Comparison of ENCODE assay signal across 3 cellular contexts in the genomic region with DNA sequence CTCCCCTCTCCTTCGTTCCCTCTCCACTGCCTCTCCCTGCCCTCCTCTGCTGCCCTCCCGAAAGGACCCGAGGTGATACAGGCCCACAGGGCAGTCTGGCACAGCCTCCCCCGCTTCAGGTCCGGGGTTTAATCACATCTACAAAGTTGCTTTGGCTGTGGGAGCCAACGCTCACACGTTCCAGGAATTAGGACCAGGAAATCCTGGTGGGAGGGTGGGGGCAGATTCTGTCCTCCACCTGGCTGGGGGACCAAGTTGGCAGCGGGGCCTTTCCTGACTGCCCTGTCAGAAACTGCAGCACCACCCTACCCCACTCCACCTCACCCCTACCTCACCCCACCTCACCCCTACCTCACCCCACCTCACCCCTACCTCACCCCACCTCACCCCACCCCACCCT.
TF ChIP-seq lines count a peak whose summit lies in the region.

No MANE protein-coding gene starts in this region.

TF ChIP-seq in SK-N-SH, 30 proteins besides CTCF, POLR2A, EP300 and RAD21 (continues in another document):
- TF ChIP-seq, protein P1, sequence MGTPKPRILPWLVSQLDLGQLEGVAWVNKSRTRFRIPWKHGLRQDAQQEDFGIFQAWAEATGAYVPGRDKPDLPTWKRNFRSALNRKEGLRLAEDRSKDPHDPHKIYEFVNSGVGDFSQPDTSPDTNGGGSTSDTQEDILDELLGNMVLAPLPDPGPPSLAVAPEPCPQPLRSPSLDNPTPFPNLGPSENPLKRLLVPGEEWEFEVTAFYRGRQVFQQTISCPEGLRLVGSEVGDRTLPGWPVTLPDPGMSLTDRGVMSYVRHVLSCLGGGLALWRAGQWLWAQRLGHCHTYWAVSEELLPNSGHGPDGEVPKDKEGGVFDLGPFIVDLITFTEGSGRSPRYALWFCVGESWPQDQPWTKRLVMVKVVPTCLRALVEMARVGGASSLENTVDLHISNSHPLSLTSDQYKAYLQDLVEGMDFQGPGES (IDR thresholded peaks at IDR 0.05; ENCODE audit: low read depth, low read length), result no peak
- TF ChIP-seq SMC3 (IDR thresholded peaks at IDR 0.05; ENCODE audit: low read depth, low read length) (no peak), SIN3A (IDR thresholded peaks at IDR 0.05; ENCODE audit: borderline replicate concordance, low read depth, low read length) (no peak), FOXM1 (IDR thresholded peaks at IDR 0.05; ENCODE audit: low read depth) (no peak), TEAD4 (IDR thresholded peaks at IDR 0.05; ENCODE audit: borderline replicate concordance, insufficient read depth) (no peak), GABPA (IDR thresholded peaks at IDR 0.05; ENCODE audit: low read depth) (no peak)
- TF ChIP-seq, protein P2, sequence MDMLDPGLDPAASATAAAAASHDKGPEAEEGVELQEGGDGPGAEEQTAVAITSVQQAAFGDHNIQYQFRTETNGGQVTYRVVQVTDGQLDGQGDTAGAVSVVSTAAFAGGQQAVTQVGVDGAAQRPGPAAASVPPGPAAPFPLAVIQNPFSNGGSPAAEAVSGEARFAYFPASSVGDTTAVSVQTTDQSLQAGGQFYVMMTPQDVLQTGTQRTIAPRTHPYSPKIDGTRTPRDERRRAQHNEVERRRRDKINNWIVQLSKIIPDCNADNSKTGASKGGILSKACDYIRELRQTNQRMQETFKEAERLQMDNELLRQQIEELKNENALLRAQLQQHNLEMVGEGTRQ (IDR thresholded peaks at IDR 0.05; ENCODE audit: borderline replicate concordance, low read depth, low read length), result no peak
- TF ChIP-seq, protein P3, sequence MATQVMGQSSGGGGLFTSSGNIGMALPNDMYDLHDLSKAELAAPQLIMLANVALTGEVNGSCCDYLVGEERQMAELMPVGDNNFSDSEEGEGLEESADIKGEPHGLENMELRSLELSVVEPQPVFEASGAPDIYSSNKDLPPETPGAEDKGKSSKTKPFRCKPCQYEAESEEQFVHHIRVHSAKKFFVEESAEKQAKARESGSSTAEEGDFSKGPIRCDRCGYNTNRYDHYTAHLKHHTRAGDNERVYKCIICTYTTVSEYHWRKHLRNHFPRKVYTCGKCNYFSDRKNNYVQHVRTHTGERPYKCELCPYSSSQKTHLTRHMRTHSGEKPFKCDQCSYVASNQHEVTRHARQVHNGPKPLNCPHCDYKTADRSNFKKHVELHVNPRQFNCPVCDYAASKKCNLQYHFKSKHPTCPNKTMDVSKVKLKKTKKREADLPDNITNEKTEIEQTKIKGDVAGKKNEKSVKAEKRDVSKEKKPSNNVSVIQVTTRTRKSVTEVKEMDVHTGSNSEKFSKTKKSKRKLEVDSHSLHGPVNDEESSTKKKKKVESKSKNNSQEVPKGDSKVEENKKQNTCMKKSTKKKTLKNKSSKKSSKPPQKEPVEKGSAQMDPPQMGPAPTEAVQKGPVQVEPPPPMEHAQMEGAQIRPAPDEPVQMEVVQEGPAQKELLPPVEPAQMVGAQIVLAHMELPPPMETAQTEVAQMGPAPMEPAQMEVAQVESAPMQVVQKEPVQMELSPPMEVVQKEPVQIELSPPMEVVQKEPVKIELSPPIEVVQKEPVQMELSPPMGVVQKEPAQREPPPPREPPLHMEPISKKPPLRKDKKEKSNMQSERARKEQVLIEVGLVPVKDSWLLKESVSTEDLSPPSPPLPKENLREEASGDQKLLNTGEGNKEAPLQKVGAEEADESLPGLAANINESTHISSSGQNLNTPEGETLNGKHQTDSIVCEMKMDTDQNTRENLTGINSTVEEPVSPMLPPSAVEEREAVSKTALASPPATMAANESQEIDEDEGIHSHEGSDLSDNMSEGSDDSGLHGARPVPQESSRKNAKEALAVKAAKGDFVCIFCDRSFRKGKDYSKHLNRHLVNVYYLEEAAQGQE (IDR thresholded peaks at IDR 0.05; ENCODE audit: low read depth, low read length), result no peak

TF ChIP-seq in SK-N-SH treated with all-trans-retinoic acid at 6 μM for 48 hours, 23 proteins besides CTCF, POLR2A, EP300 and RAD21 (continued from another document):
- TF ChIP-seq, protein P4, sequence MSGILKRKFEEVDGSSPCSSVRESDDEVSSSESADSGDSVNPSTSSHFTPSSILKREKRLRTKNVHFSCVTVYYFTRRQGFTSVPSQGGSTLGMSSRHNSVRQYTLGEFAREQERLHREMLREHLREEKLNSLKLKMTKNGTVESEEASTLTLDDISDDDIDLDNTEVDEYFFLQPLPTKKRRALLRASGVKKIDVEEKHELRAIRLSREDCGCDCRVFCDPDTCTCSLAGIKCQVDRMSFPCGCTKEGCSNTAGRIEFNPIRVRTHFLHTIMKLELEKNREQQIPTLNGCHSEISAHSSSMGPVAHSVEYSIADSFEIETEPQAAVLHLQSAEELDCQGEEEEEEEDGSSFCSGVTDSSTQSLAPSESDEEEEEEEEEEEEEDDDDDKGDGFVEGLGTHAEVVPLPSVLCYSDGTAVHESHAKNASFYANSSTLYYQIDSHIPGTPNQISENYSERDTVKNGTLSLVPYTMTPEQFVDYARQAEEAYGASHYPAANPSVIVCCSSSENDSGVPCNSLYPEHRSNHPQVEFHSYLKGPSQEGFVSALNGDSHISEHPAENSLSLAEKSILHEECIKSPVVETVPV (CRISPR knock-in tag; IDR thresholded peaks at IDR 0.05), result no peak
- TF ChIP-seq ESRRG (CRISPR knock-in tag; IDR thresholded peaks at IDR 0.05), result no peak
- no peak for TF ChIP-seq PPARA (CRISPR knock-in tag; IDR thresholded peaks at IDR 0.05; ENCODE audit: borderline replicate concordance)
- TF ChIP-seq ZFP30 (CRISPR knock-in tag; IDR thresholded peaks at IDR 0.05), result no peak
- TF ChIP-seq, protein P5, sequence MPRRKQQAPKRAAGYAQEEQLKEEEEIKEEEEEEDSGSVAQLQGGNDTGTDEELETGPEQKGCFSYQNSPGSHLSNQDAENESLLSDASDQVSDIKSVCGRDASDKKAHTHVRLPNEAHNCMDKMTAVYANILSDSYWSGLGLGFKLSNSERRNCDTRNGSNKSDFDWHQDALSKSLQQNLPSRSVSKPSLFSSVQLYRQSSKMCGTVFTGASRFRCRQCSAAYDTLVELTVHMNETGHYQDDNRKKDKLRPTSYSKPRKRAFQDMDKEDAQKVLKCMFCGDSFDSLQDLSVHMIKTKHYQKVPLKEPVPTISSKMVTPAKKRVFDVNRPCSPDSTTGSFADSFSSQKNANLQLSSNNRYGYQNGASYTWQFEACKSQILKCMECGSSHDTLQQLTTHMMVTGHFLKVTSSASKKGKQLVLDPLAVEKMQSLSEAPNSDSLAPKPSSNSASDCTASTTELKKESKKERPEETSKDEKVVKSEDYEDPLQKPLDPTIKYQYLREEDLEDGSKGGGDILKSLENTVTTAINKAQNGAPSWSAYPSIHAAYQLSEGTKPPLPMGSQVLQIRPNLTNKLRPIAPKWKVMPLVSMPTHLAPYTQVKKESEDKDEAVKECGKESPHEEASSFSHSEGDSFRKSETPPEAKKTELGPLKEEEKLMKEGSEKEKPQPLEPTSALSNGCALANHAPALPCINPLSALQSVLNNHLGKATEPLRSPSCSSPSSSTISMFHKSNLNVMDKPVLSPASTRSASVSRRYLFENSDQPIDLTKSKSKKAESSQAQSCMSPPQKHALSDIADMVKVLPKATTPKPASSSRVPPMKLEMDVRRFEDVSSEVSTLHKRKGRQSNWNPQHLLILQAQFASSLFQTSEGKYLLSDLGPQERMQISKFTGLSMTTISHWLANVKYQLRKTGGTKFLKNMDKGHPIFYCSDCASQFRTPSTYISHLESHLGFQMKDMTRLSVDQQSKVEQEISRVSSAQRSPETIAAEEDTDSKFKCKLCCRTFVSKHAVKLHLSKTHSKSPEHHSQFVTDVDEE (CRISPR knock-in tag; IDR thresholded peaks at IDR 0.05), result no peak

TF ChIP-seq in HepG2, 621 proteins besides CTCF, POLR2A, EP300 and RAD21 (continued from another document):
- TF ChIP-seq, protein P6, sequence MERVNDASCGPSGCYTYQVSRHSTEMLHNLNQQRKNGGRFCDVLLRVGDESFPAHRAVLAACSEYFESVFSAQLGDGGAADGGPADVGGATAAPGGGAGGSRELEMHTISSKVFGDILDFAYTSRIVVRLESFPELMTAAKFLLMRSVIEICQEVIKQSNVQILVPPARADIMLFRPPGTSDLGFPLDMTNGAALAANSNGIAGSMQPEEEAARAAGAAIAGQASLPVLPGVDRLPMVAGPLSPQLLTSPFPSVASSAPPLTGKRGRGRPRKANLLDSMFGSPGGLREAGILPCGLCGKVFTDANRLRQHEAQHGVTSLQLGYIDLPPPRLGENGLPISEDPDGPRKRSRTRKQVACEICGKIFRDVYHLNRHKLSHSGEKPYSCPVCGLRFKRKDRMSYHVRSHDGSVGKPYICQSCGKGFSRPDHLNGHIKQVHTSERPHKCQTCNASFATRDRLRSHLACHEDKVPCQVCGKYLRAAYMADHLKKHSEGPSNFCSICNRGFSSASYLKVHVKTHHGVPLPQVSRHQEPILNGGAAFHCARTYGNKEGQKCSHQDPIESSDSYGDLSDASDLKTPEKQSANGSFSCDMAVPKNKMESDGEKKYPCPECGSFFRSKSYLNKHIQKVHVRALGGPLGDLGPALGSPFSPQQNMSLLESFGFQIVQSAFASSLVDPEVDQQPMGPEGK (CRISPR knock-in tag; IDR thresholded peaks at IDR 0.05), result no peak
